Comparison of ENCODE assay signal across 9 cellular contexts in genomic region chr9:114386886-114387677, GRCh38. TPM values are rescaled to one million over a fixed set of nuclear protein-coding genes. Genes with fewer than 3 reads are reported as not detected.
DNase-seq lines count a peak whose midpoint lies in the region; ATAC-seq, FAIRE-seq and TF ChIP-seq lines count a peak whose summit lies in the region.
"Had no signal": no experiment of that assay in that cellular context is flagged by ENCODE, and none has a peak within 500 bp of the region (broad histone marks: within the 10 kb centered on the region; RNA-seq: fewer than 3 reads in every experiment).

No MANE protein-coding gene starts in this region.

- H3K9ac ChIP-seq in mucosa of stomach (ENCODE audit: low read length): peak overlapping the region; percentile 78

- DNase-seq in CD1c-positive myeloid dendritic cell (ENCODE audit: extremely low spot score) (peak; percentile 48), MV-4-11 (lab: John Stamatoyannopoulos, UW) (peak; percentile 20), mucosa of gallbladder (ENCODE audit: low spot score) (no peak), RCC 7860 (ENCODE audit: low spot score) (no peak), GM20000 (ENCODE audit: low spot score) (no peak)

- peak overlapping the region; percentile 43 for H3K4me3 ChIP-seq in mucosa of stomach (ENCODE audit: low read length)

- no peaks in the 10 kb centered on the region for H3K27me3 ChIP-seq in mucosa of stomach (ENCODE audit: control insufficient read depth, insufficient read depth, low read length)

- peak overlapping the region; percentile 78 for H3K27ac ChIP-seq in cingulate gyrus (ENCODE audit: low read depth, low read length)

- TF ChIP-seq CTCF in GM20000 (IDR thresholded peaks at IDR 0.05; ENCODE audit: extremely low read depth, missing control alignments): no peak

- ATAC-seq in HG03280 (IDR thresholded peaks at IDR 0.05; ENCODE audit: unreplicated experiment): no peak

- FAIRE-seq in RCC 7860 (lab: Jason Lieb, UNC): no peak

- peaks cover 66% of the 10 kb centered on the region for H3K4me1 ChIP-seq in mucosa of stomach (ENCODE audit: control insufficient read depth, insufficient read depth, low read length)

- H3K9me3 ChIP-seq in mucosa of stomach (ENCODE audit: control insufficient read depth, low read length): no peaks in the 10 kb centered on the region

- H3K36me3 ChIP-seq in mucosa of stomach (ENCODE audit: control insufficient read depth, insufficient read depth, low read length): no peaks in the 10 kb centered on the region

RNA-seq across cellular contexts. Expression of gene AKNA, which starts 0.7 kb away (rescaled TPM):
- total RNA-seq in mucosa of gallbladder: 41.0 TPM

RNA-seq across cellular contexts. Expression of gene ORM2, which starts 57.4 kb away (rescaled TPM):
- total RNA-seq in mucosa of gallbladder: 2.8 TPM
- total RNA-seq: renal cortical epithelial cell had no signal

Comparison
In these comparisons a context has a peak if more than half of its experiments do, and no peak if none do; other contexts are left out.
1. DNase-seq: peak in CD1c-positive myeloid dendritic cell (single experiment) and MV-4-11 (single experiment); none in mucosa of gallbladder (single experiment), RCC 7860 (single experiment) and GM20000 (single experiment).